In genomic region chr6:168155193-168155592, GRCh38 we compare ENCODE assay signal across 16 cellular contexts.
DNase-seq lines count a peak whose midpoint lies in the region; ATAC-seq and TF ChIP-seq lines count a peak whose summit lies in the region.
"Had no signal": no experiment of that assay in that cellular context is flagged by ENCODE, and none has a peak within 500 bp of the region (broad histone marks: within the 10 kb centered on the region; RNA-seq: fewer than 3 reads in every experiment).

No MANE protein-coding gene starts in this region.

- ATAC-seq in psoas muscle (no peak), HG03442 (IDR thresholded peaks at IDR 0.05; ENCODE audit: unreplicated experiment) (no peak), GM21619 (IDR thresholded peaks at IDR 0.05; ENCODE audit: unreplicated experiment) (no peak)

- no peak overlapping the region for H4K5ac ChIP-seq in H9 (ENCODE audit: insufficient read length, low read depth, low read length)

- H3K36me3 Mint-ChIP-seq in H9 (ENCODE audit: insufficient read depth in 1 of 3, low read depth in 3 of 3) (no peaks in the 10 kb centered on the region; a peak in 1 of 7 replicates), HFFc6 (ENCODE audit: low read depth) (no peaks in the 10 kb centered on the region)

- H3K9ac ChIP-seq in H9 (ENCODE audit: extremely low read depth, insufficient read length, low read length) (no peak overlapping the region), mesenchymal stem cell (ENCODE audit: low read length) (no peak overlapping the region)
- H3K9ac ChIP-seq: BLaER1, parathyroid adenoma had no signal

- peaks cover 56 to 62% of the 10 kb centered on the region in 2 experiments for H3K4me1 Mint-ChIP-seq in H9
- H3K4me1 Mint-ChIP-seq in HFFc6 (ENCODE audit: low read depth), result peaks cover 30% of the 10 kb centered on the region

- H3K79me1 ChIP-seq in H9 (ENCODE audit: insufficient read depth, low read depth, low read length, poor library complexity, severe bottlenecking) (no peaks in the 10 kb centered on the region), mesenchymal stem cell (replicated peaks; ENCODE audit: low read length, poor library complexity, severe bottlenecking) (no peaks in the 10 kb centered on the region)

- no peak overlapping the region for H3K4ac ChIP-seq in H9 (ENCODE audit: low read depth, low read length)
- H3K4ac ChIP-seq in mesenchymal stem cell (ENCODE audit: low read depth in 1 of 2, low read length in 2 of 2), result peak overlapping the region in 1 of 2 experiments; percentile 1

- H3K27ac ChIP-seq in H9 (ENCODE audit: insufficient read length, low read depth, low read length) (no peak overlapping the region), mesenchymal stem cell (ENCODE audit: low read length, poor library complexity, severe bottlenecking) (no peak overlapping the region), psoas muscle (no peak overlapping the region)
- H3K27ac ChIP-seq: BLaER1, parathyroid adenoma, testis had no signal

- H3K4me1 ChIP-seq in H9 (ENCODE audit: insufficient read depth, low read length), result peaks cover 6% of the 10 kb centered on the region; the same call in 1 of the 2 replicates
- H3K4me1 ChIP-seq in mesenchymal stem cell (ENCODE audit: control insufficient read depth, insufficient read depth, low read depth, low read length), result peaks cover 38% of the 10 kb centered on the region
- H3K4me1 ChIP-seq in psoas muscle, result no peaks in the 10 kb centered on the region
- H3K4me1 ChIP-seq: BLaER1 had no signal

- H2AK5ac ChIP-seq in H9 (ENCODE audit: insufficient read length, low read length), result no peak overlapping the region
- H2AK5ac ChIP-seq in mesenchymal stem cell (ENCODE audit: low read length, severe bottlenecking), result no peak overlapping the region

- H3K4me3 ChIP-seq in mesenchymal stem cell (ENCODE audit: insufficient read depth in 1 of 2, low read depth in 1 of 2, low read length in 2 of 2) (no peak overlapping the region), psoas muscle (no peak overlapping the region)
- H3K4me3 ChIP-seq: BLaER1, testis had no signal

- H3K27me3 ChIP-seq in H9 (ENCODE audit: insufficient read depth, low read length), result no peaks in the 10 kb centered on the region
- peaks cover 0 to 16% of the 10 kb centered on the region in 2 experiments for H3K27me3 ChIP-seq in mesenchymal stem cell (ENCODE audit: control insufficient read depth in 1 of 2, insufficient read depth in 1 of 2, low read length in 2 of 2)
- H3K27me3 ChIP-seq in psoas muscle (ENCODE audit: insufficient read depth in 3 of 3, low read length in 2 of 3), result peaks cover 0 to 22% (median 2%) of the 10 kb centered on the region in 3 donors
- H3K27me3 ChIP-seq: BLaER1, testis had no signal

- no peak overlapping the region for H3K56ac ChIP-seq in H9 (ENCODE audit: insufficient read length, low read depth, low read length)

- H3K18ac ChIP-seq in H9 (ENCODE audit: insufficient read length, low read depth, low read length) (no peak overlapping the region), mesenchymal stem cell (ENCODE audit: low read depth in 1 of 2, low read length in 2 of 2) (peak overlapping the region in 1 of 2 experiments; percentile 8)

- no peak overlapping the region for H2BK5ac ChIP-seq in H9 (ENCODE audit: insufficient read length, low read length)
- H2BK5ac ChIP-seq in mesenchymal stem cell (ENCODE audit: low read depth, low read length, poor library complexity, severe bottlenecking), result no peak overlapping the region

- no peak overlapping the region for H4K8ac ChIP-seq in H9 (replicated peaks; ENCODE audit: insufficient read length, low read depth, low read length)
- H4K8ac ChIP-seq in mesenchymal stem cell (ENCODE audit: low read length), result no peak overlapping the region

- no peak overlapping the region for H3T11ph ChIP-seq in H9 (ENCODE audit: low read length)

- DNase-seq in AG08395 (ENCODE audit: low spot score) (peak; percentile 63), H9 (no peak), astrocyte of the hippocampus (ENCODE audit: low read depth, low spot score) (peak; percentile 58), mesenchymal stem cell (peak; percentile 86), psoas muscle (no peak), HFFc6 (no peak)
- DNase-seq: DMS79 treated with DMSO at 0.1 percent for 48 hours, mesendoderm, NCI-H1417, NCI-H446, testis had no signal

- H3K23me2 ChIP-seq in H9 (ENCODE audit: insufficient read length, low read depth, low read length, poor library complexity, severe bottlenecking), result peaks cover 5% of the 10 kb centered on the region

- no peaks in the 10 kb centered on the region for H3K36me3 ChIP-seq in mesenchymal stem cell (ENCODE audit: control insufficient read depth in 1 of 2, insufficient read depth in 2 of 2, low read depth in 1 of 2, low read length in 2 of 2)
- H3K36me3 ChIP-seq in psoas muscle (ENCODE audit: insufficient read depth in 1 of 2, low read depth in 1 of 2), result no peaks in the 10 kb centered on the region
- H3K36me3 ChIP-seq: BLaER1 had no signal

- H2AFZ ChIP-seq in H9 (ENCODE audit: low read length) (no peak overlapping the region), mesenchymal stem cell (ENCODE audit: low read depth, low read length) (no peak overlapping the region)
- H2AFZ ChIP-seq: parathyroid adenoma had no signal

- H4K91ac ChIP-seq in H9 (ENCODE audit: insufficient read length, low read depth, low read length), result no peak overlapping the region
- H4K91ac ChIP-seq in mesenchymal stem cell (ENCODE audit: low read length), result peak overlapping the region; percentile 78

- no peak overlapping the region for H3K4me3 Mint-ChIP-seq in H9
- no peak overlapping the region for H3K4me3 Mint-ChIP-seq in HFFc6
- H3K4me3 Mint-ChIP-seq: dendritic cell treated with granulocyte-macrophage colony-stimulating factor and Interleukin-4, amounts not matched to agents 40 ng/mL and 50 ng/mL, for 4 days had no signal

- H3K14ac ChIP-seq in H9 (ENCODE audit: insufficient read depth, low read length) (no peak overlapping the region), mesenchymal stem cell (ENCODE audit: low read length in 2 of 2) (no peak overlapping the region)

- TF ChIP-seq CTCF in H9 (conservative IDR thresholded peaks at IDR 0.05), result no peak
- no peak for TF ChIP-seq CTCF in psoas muscle (IDR thresholded peaks at IDR 0.05)
- no peak for TF ChIP-seq CTCF in HFFc6 (IDR thresholded peaks at IDR 0.05)

- H3K4me2 ChIP-seq in H9 (ENCODE audit: insufficient read depth, insufficient read length, low read length) (no peak overlapping the region), mesenchymal stem cell (ENCODE audit: low read length, poor library complexity, severe bottlenecking) (no peak overlapping the region)
- H3K4me2 ChIP-seq: BLaER1 had no signal

- intact Hi-C loops in psoas muscle (cut with DNase I), result no loop called here

- WGBS in H9 (ENCODE audit: extremely low coverage, insufficient read length, low lambda C conversion rate), result no CpG with 5 or more reads among the region's 5 CpGs
- WGBS in mesenchymal stem cell, result 65% methylated on average over 5 of the region's 5 CpGs
- WGBS in psoas muscle, 3 donors, result 86 to 96% (median 94%) methylated on average over 5 of the region's 5 CpGs

- H3K9me3 ChIP-seq in H9 (ENCODE audit: control insufficient read depth, low read depth, low read length) (no peaks in the 10 kb centered on the region), mesenchymal stem cell (ENCODE audit: control insufficient read depth, low read length) (no peaks in the 10 kb centered on the region), psoas muscle (no peaks in the 10 kb centered on the region)
- H3K9me3 ChIP-seq: BLaER1, testis had no signal

- H2BK15ac ChIP-seq in H9 (ENCODE audit: low read depth, low read length), result no peak overlapping the region
- H2BK15ac ChIP-seq in mesenchymal stem cell (ENCODE audit: low read depth, poor library complexity, severe bottlenecking), result no peak overlapping the region

- H3K79me2 ChIP-seq in H9 (ENCODE audit: insufficient read depth, low read length), result no peaks in the 10 kb centered on the region
- H3K79me2 ChIP-seq: parathyroid adenoma had no signal

- H2BK12ac ChIP-seq in H9 (ENCODE audit: insufficient read length, low read depth, low read length) (no peak overlapping the region), mesenchymal stem cell (ENCODE audit: low read length in 2 of 2) (peak overlapping the region in 1 of 2 experiments; percentile 8)

- H2BK20ac ChIP-seq in H9 (ENCODE audit: low read depth, low read length, poor library complexity, severe bottlenecking), result no peak overlapping the region

- H3K27me3 Mint-ChIP-seq in H9 (ENCODE audit: low read depth) (peaks cover 13% of the 10 kb centered on the region), HFFc6 (ENCODE audit: insufficient read depth) (peaks cover 6% of the 10 kb centered on the region)

- no peaks in the 10 kb centered on the region for H4K20me1 ChIP-seq in H9 (ENCODE audit: control insufficient read depth, insufficient read depth, insufficient read length)
- H4K20me1 ChIP-seq: BLaER1 had no signal

- H2BK120ac ChIP-seq in H9 (ENCODE audit: low read depth, low read length, poor library complexity, severe bottlenecking) (no peak overlapping the region), mesenchymal stem cell (ENCODE audit: low read depth, low read length) (peak overlapping the region; percentile 77)

- H3K23ac ChIP-seq in H9 (ENCODE audit: insufficient read length, low read depth, low read length) (no peak overlapping the region), mesenchymal stem cell (ENCODE audit: low read length in 2 of 2) (no peak overlapping the region)

- H3K27ac Mint-ChIP-seq in H9 (peak overlapping the region in 2 of 3 experiments; percentile 54 to 61; a peak in 3 of 7 replicates), HFFc6 (no peak overlapping the region)
- H3K27ac Mint-ChIP-seq: dendritic cell treated with granulocyte-macrophage colony-stimulating factor and Interleukin-4, amounts not matched to agents 40 ng/mL and 50 ng/mL, for 4 days had no signal

- H3K9me3 Mint-ChIP-seq in H9 (no peaks in the 10 kb centered on the region), HFFc6 (peaks cover 4% of the 10 kb centered on the region; the same call in 1 of the 2 replicates)
- H3K9me3 Mint-ChIP-seq: dendritic cell treated with granulocyte-macrophage colony-stimulating factor and Interleukin-4, amounts not matched to agents 40 ng/mL and 50 ng/mL, for 4 days had no signal

Comparison
In these comparisons a context has a peak if more than half of its experiments do, and no peak if none do; other contexts are left out.
1. DNase-seq: peak in AG08395 (single experiment), astrocyte of the hippocampus (single experiment) and mesenchymal stem cell (single experiment); none in H9 (single experiment), psoas muscle (0 of 2) and HFFc6 (single experiment).